8 cellular contexts compared by ENCODE assay signal in the genomic region with DNA sequence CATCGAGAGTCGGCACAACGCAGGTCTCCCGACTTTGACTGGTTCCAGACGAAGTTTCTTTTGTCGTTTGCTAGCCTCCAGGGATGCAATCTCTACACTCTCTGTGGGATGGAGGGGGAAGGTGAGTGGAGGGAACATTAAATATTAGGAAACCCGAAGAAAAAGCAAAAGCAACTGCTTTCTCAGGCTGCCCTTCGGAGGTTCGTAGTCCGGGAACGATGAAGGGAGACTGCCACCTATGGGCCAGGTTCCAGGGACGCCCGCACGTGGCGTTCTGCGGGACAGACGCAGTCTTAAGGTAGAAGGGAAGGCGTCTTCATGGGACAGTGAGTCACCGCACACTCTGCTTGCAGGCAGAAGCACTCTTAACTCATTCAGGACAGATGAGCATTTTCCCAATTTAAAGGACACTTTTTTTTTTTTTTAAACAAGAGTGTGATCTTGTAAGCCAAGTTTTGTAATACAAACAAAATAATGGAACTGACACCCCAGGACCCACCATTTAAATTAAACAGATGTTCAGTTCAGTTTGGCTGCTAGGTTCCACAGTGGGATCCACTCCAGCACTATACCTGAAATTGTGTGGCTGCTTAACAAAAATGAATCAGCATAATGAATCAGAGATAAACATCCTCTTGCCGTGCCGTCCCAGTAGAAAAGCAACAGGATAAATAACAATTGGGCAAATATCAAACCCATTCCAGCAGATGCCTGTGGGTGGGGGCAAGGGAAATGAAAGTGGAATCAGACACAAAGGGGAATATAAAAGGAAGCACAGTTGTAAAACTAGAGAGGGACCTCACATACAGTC.
DNase-seq lines count a peak whose midpoint lies in the region; ATAC-seq, FAIRE-seq and TF ChIP-seq lines count a peak whose summit lies in the region.

No MANE protein-coding gene starts in this region.

- no peaks in the 10 kb centered on the region for H3K36me3 ChIP-seq in GM23338 (ENCODE audit: insufficient read depth)
- no peaks in the 10 kb centered on the region for H3K36me3 ChIP-seq in mammary epithelial cell (ENCODE audit: insufficient read depth, low read length)
- H3K36me3 ChIP-seq in small intestine (ENCODE audit: control insufficient read depth in 2 of 2, insufficient read depth in 2 of 2, low read length in 2 of 2): no peaks in the 10 kb centered on the region

- H3K4me2 ChIP-seq in GM23338 (peak overlapping the region; percentile 82), mammary epithelial cell (ENCODE audit: insufficient read depth, low read depth, low read length) (peak overlapping the region; percentile 85)

- in situ Hi-C loops in mammary epithelial cell (cut with MboI; ENCODE audit: low sequenced_read_pairs in 2 of 2): loop anchor here in 1 of 2 donors (5.0 to 10.0 kb wide), 2 partner anchors 78 to 220 kb away; a partner anchor contains a TSS

- H3K4me1 Mint-ChIP-seq in GM23338: peaks cover 36% of the 10 kb centered on the region

- under 1% methylated on average over 21 of the region's 21 CpGs for WGBS in mammary epithelial cell (ENCODE audit: low coverage, missing lambda C conversion rate)
- WGBS in small intestine, 3 donors: 3 to 6% (median 4%) methylated on average over 21 of the region's 21 CpGs

- ATAC-seq in GM23338: peak; percentile 87

- H3K27ac ChIP-seq in C4-2B: peak overlapping the region; percentile 6; the same call in 1 of the 2 replicates
- H3K27ac ChIP-seq in GM23338 (ENCODE audit: low read depth): no peak overlapping the region
- H3K27ac ChIP-seq in mammary epithelial cell (ENCODE audit: insufficient read depth, low read depth, low read length): peak overlapping the region; percentile 26
- peak overlapping the region in 1 of 2 donors; percentile 7 for H3K27ac ChIP-seq in small intestine (ENCODE audit: low read depth in 1 of 2, low read length in 1 of 2)

- CTCF ChIA-PET in mammary epithelial cell (lab: Charles Lee; ENCODE audit: low non-redundant PET): interaction anchor here (0.7 kb wide), 1 partner anchor 201 kb away, joined by 3 read pairs; no protein-coding TSS in a partner anchor

- H3K79me2 ChIP-seq in GM23338 (replicated peaks; ENCODE audit: insufficient read depth) (no peaks in the 10 kb centered on the region), mammary epithelial cell (ENCODE audit: insufficient read depth, low read length) (no peaks in the 10 kb centered on the region)

- H3K9me3 Mint-ChIP-seq in GM23338: no peaks in the 10 kb centered on the region

- H3K27me3 ChIP-seq in GM23338 (ENCODE audit: insufficient read depth) (no peaks in the 10 kb centered on the region), mammary epithelial cell (ENCODE audit: insufficient read depth, low read length) (no peaks in the 10 kb centered on the region), small intestine (ENCODE audit: control insufficient read depth in 2 of 2, insufficient read depth in 2 of 2, low read length in 2 of 2) (no peaks in the 10 kb centered on the region)

- H2AFZ ChIP-seq in GM23338 (peak overlapping the region; percentile 93; the same call in 1 of the 2 replicates), mammary epithelial cell (ENCODE audit: low read depth, low read length) (peak overlapping the region; percentile 83)

- DNase-seq in GM23338 (ENCODE audit: low spot score) (peak; percentile 92), NCI-H2107 (lab: John Stamatoyannopoulos, UW) (peak; percentile 38), mammary epithelial cell (peak; percentile 84), iPS-NIHi7 (ENCODE audit: extremely low spot score) (peak; percentile 93), small intestine (peak; percentile 89), NCI-H2081 treated with DMSO at 0.1 percent for 48 hours (lab: John Stamatoyannopoulos, UW) (no peak)

- peaks cover 15% of the 10 kb centered on the region for H3K27me3 Mint-ChIP-seq in GM23338 (ENCODE audit: insufficient read depth, low read depth, poor library complexity)

- H3K9ac ChIP-seq in mammary epithelial cell (ENCODE audit: insufficient read depth, low read length): peak overlapping the region; percentile 55

- H3K9me3 ChIP-seq in mammary epithelial cell (replicated peaks; ENCODE audit: insufficient read depth, low read length) (no peaks in the 10 kb centered on the region), small intestine (ENCODE audit: control insufficient read depth, low read depth) (no peaks in the 10 kb centered on the region)

- no peaks in the 10 kb centered on the region for H3K36me3 Mint-ChIP-seq in GM23338 (ENCODE audit: low read depth)

- no TSS peak for BruUV-seq in mammary epithelial cell (replicated peaks; lab: Mats Ljungman, UMichigan)

- peak overlapping the region; percentile 55 for H3K4me3 ChIP-seq in GM23338
- H3K4me3 ChIP-seq in WI38 (ENCODE audit: low read depth, low read length): peak overlapping the region; percentile 63
- H3K4me3 ChIP-seq in mammary epithelial cell (replicated peaks in 1 of 3; ENCODE audit: insufficient read depth in 1 of 3, low read depth in 2 of 3, low read length in 3 of 3): peak overlapping the region; percentile 45 to 52 (median 47)
- H3K4me3 ChIP-seq in small intestine (ENCODE audit: low read depth in 1 of 2, low read length in 2 of 2): peak overlapping the region in 1 of 2 donors; percentile 52

- H3F3A ChIP-seq in GM23338 (replicated peaks; ENCODE audit: low read depth): no peaks in the 10 kb centered on the region

- intact Hi-C loops in mammary epithelial cell (cut with micrococcal nuclease): loop anchor here (1.0 to 5.0 kb wide), 8 partner anchors 53 to 291 kb away; no protein-coding TSS in a partner anchor

- H3K4me1 ChIP-seq in GM23338 (ENCODE audit: insufficient read depth) (peaks cover 38% of the 10 kb centered on the region), mammary epithelial cell (ENCODE audit: insufficient read depth, low read length) (peaks cover 23% of the 10 kb centered on the region), small intestine (ENCODE audit: control insufficient read depth in 2 of 2, insufficient read depth in 1 of 2, low read depth in 1 of 2, low read length in 1 of 2) (peaks cover 0 to 4% of the 10 kb centered on the region in 2 donors)

- H3K4me3 Mint-ChIP-seq in GM23338: peak overlapping the region; percentile 76

- dilution Hi-C loops in mammary epithelial cell (cut with HindIII; ENCODE audit: low sequenced_read_pairs): loop anchor here (5.0 kb wide), 4 partner anchors 45 to 215 kb away; no protein-coding TSS in a partner anchor

- H4K20me1 ChIP-seq in GM23338 (replicated peaks; ENCODE audit: insufficient read depth): no peaks in the 10 kb centered on the region
- H4K20me1 ChIP-seq in mammary epithelial cell (ENCODE audit: insufficient read depth, low read length): no peaks in the 10 kb centered on the region

- no peak for FAIRE-seq in small intestine (lab: Jason Lieb, UNC)

- H3K27ac Mint-ChIP-seq in GM23338: no peak overlapping the region

- TF ChIP-seq CTCF in C4-2B (conservative IDR thresholded peaks at IDR 0.05) (peak; percentile 85), GM23338 (conservative IDR thresholded peaks at IDR 0.05; ENCODE audit: low read depth in 2 of 2) (peak; percentile 96 to 98), WI38 (IDR thresholded peaks at IDR 0.05; ENCODE audit: low read depth, low read length) (peak; percentile 71), mammary epithelial cell (conservative IDR thresholded peaks at IDR 0.05 in 1 of 2, IDR thresholded peaks at IDR 0.05 in 1 of 2; ENCODE audit: extremely low read depth in 1 of 2, insufficient read depth in 1 of 2, low read depth in 1 of 2, low read length in 2 of 2) (peak; percentile 76 to 88)

- H3K9me2 ChIP-seq in GM23338 (ENCODE audit: insufficient read depth): no peaks in the 10 kb centered on the region

TF ChIP-seq in GM23338, 12 proteins besides CTCF, POLR2A, EP300 and RAD21:
- TF ChIP-seq EZH2phosphoT487 (IDR thresholded peaks at IDR 0.05; ENCODE audit: unreplicated experiment) (no peak), ZNF331 (CRISPR knock-in tag; IDR thresholded peaks at IDR 0.05; ENCODE audit: low read depth) (no peak), ZNF114 (CRISPR knock-in tag; IDR thresholded peaks at IDR 0.05) (no peak), JUNB (IDR thresholded peaks at IDR 0.05; ENCODE audit: unreplicated experiment) (no peak), NANOG (IDR thresholded peaks at IDR 0.05; ENCODE audit: borderline replicate concordance) (no peak)
